Comparison of ENCODE assay signal across 9 cellular contexts in the genomic region with DNA sequence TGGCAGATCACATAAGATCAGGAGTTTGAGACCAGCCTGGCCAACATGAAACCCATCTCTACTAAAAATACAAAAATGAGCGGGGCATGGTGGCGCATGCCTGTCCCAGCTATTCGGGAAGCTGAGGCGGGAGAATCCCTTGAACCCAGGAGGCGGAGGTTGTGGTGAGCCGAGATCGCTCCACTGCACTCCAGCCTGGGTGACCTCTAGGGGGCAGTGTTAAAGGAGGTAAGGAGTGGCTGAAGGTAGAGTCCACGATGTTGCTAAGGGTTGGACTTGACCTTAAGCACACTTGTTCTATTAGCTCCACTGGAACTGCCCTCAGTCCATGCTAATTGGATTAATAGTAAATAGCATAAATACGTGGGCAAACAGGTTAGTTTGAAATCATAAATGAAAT.
A peak's percentile ranks its signal among the peaks of the same experiment; 100 is the strongest.
DNase-seq lines count a peak whose midpoint lies in the region; ATAC-seq, FAIRE-seq and TF ChIP-seq lines count a peak whose summit lies in the region.
"Had no signal": no experiment of that assay in that cellular context is flagged by ENCODE, and none has a peak within 500 bp of the region (broad histone marks: within the 10 kb centered on the region; RNA-seq: fewer than 3 reads in every experiment).

No MANE protein-coding gene starts in this region.

- no peaks in the 10 kb centered on the region for H3K9me3 ChIP-seq in HepG2 (ENCODE audit: low read length)
- H3K9me3 ChIP-seq in right lobe of liver = no peaks in the 10 kb centered on the region
- H3K9me3 ChIP-seq in adrenal gland (replicated peaks in 1 of 3) = no peaks in the 10 kb centered on the region
- H3K9me3 ChIP-seq: Peyer's patch had no signal

- WGBS in HepG2 (ENCODE audit: low lambda C conversion rate) = 54% methylated on average over 9 of the region's 9 CpGs
- 49% methylated on average over 9 of the region's 9 CpGs for WGBS in right lobe of liver (ENCODE audit: insufficient coverage, low coverage, low lambda C conversion rate, missing lambda C conversion rate)
- WGBS in lower leg skin, 2 donors = 67 to 71% methylated on average over 9 of the region's 9 CpGs
- WGBS in adrenal gland, 4 donors = 60 to 73% (median 65%) methylated on average over 9 of the region's 9 CpGs

- no peaks in the 10 kb centered on the region for H3K36me3 Mint-ChIP-seq in endothelial cell (ENCODE audit: low read depth, unreplicated experiment)

- H3K4me3 ChIP-seq in HepG2 (replicated peaks in 1 of 3; ENCODE audit: insufficient read depth in 1 of 3, low read depth in 2 of 3, low read length in 3 of 3) (no peak overlapping the region), right lobe of liver (no peak overlapping the region), lower leg skin (ENCODE audit: low read depth, poor library complexity, severe bottlenecking) (no peak overlapping the region), adrenal gland (no peak overlapping the region)
- H3K4me3 ChIP-seq: Peyer's patch had no signal

- no peaks in the 10 kb centered on the region for H3K79me2 ChIP-seq in HepG2 (ENCODE audit: insufficient read depth, low read length)

- H3K4me1 ChIP-seq in HepG2 (ENCODE audit: insufficient read depth, low read length) (no peaks in the 10 kb centered on the region), right lobe of liver (no peaks in the 10 kb centered on the region), adrenal gland (replicated peaks in 1 of 2) (no peaks in the 10 kb centered on the region)
- H3K4me1 ChIP-seq: Peyer's patch had no signal

- in situ Hi-C loops in HepG2 (cut with HindIII; ENCODE audit: extremely low pct_ligation_motif_present, low pct_unique_long_range_greater_than_20kb) = no loop called here

- TF ChIP-seq CTCF in HepG2 (CRISPR knock-in tag; IDR thresholded peaks at IDR 0.05) (peak; percentile 50), right lobe of liver (IDR thresholded peaks at IDR 0.05) (peak in 1 of 4 donors; percentile 32), endothelial cell (IDR thresholded peaks at IDR 0.05; ENCODE audit: unreplicated experiment) (no peak), lower leg skin (IDR thresholded peaks at IDR 0.05) (no peak), adrenal gland (IDR thresholded peaks at IDR 0.05) (no peak)

- H2AFZ ChIP-seq in HepG2 (ENCODE audit: low read length) = no peak overlapping the region

- no peaks in the 10 kb centered on the region for H3K9me3 Mint-ChIP-seq in endothelial cell (ENCODE audit: unreplicated experiment)

- ATAC-seq in HepG2 (peak; percentile 46; the same call in 1 of the 3 replicates), right lobe of liver (no peak), GM21526 (IDR thresholded peaks at IDR 0.05; ENCODE audit: low FRiP score, unreplicated experiment) (no peak)

- H3K27ac Mint-ChIP-seq in endothelial cell (ENCODE audit: unreplicated experiment) = no peak overlapping the region

- intact Hi-C loops in HepG2 (cut with micrococcal nuclease; ENCODE audit: unreplicated experiment) = loop anchor here (10.0 kb wide), 1 partner anchor 571 kb away; no protein-coding TSS in a partner anchor
- intact Hi-C loops in right lobe of liver (cut with DNase I) = no loop called here
- intact Hi-C loops in lower leg skin (cut with DNase I; ENCODE audit: low total_unique reads) = no loop called here
- intact Hi-C loops in adrenal gland (cut with DNase I) = no loop called here

- no peaks in the 10 kb centered on the region for H3K27me3 Mint-ChIP-seq in endothelial cell (ENCODE audit: unreplicated experiment)

- no peak overlapping the region for H3K4me3 Mint-ChIP-seq in endothelial cell (ENCODE audit: unreplicated experiment)

- H3K36me3 ChIP-seq in HepG2 (replicated peaks in 1 of 2; ENCODE audit: control insufficient read depth in 1 of 2, insufficient read depth in 2 of 2, low read length in 2 of 2) = no peaks in the 10 kb centered on the region
- no peaks in the 10 kb centered on the region for H3K36me3 ChIP-seq in right lobe of liver
- H3K36me3 ChIP-seq in adrenal gland (replicated peaks in 1 of 2) = no peaks in the 10 kb centered on the region
- H3K36me3 ChIP-seq: Peyer's patch had no signal

- FAIRE-seq in HepG2 (lab: Jason Lieb, UNC) = no peak

- peak; percentile 4 for DNase-seq in HepG2 (ENCODE audit: low spot score)
- DNase-seq in right lobe of liver = no peak
- DNase-seq in NAMALWA (ENCODE audit: low spot score) = peak; percentile 16
- peak; percentile 22 for DNase-seq in endothelial cell (ENCODE audit: low spot score)
- no peak for DNase-seq in A172 (ENCODE audit: low spot score)
- no peak for DNase-seq in lower leg skin (ENCODE audit: low spot score in 2 of 2)
- no peak for DNase-seq in adrenal gland
- DNase-seq: Peyer's patch had no signal

- TF ChIP-seq EP300 in HepG2 (IDR thresholded peaks at IDR 0.05; ENCODE audit: low read depth in 2 of 2, low read length in 2 of 2) (no peak), HepG2 (CRISPR knock-in tag; IDR thresholded peaks at IDR 0.05; ENCODE audit: borderline replicate concordance) (no peak)

- POLR2A ChIA-PET in HepG2 (lab: Yijun Ruan, JAX) = no interaction called here

- H3K27me3 ChIP-seq in HepG2 (ENCODE audit: control insufficient read depth in 1 of 2, insufficient read depth in 2 of 2, low read length in 2 of 2) = peaks cover 2 to 9% of the 10 kb centered on the region in 2 experiments; a peak in 3 of 5 replicates
- no peaks in the 10 kb centered on the region for H3K27me3 ChIP-seq in right lobe of liver
- no peaks in the 10 kb centered on the region for H3K27me3 ChIP-seq in adrenal gland
- H3K27me3 ChIP-seq: Peyer's patch had no signal

- TF ChIP-seq POLR2A in HepG2 (IDR thresholded peaks at IDR 0.05; ENCODE audit: insufficient read depth in 1 of 2, low read depth in 2 of 2, low read length in 2 of 2) = no peak
- TF ChIP-seq POLR2A in right lobe of liver (IDR thresholded peaks at IDR 0.05) = no peak
- TF ChIP-seq POLR2A in lower leg skin (IDR thresholded peaks at IDR 0.05) = no peak
- no peak for TF ChIP-seq POLR2A in adrenal gland (IDR thresholded peaks at IDR 0.05)

- no peak for TF ChIP-seq RAD21 in HepG2 (CRISPR knock-in tag; IDR thresholded peaks at IDR 0.05)

- no peaks in the 10 kb centered on the region for H4K20me1 ChIP-seq in HepG2 (ENCODE audit: insufficient read depth, low read length)

- H3K9ac ChIP-seq in HepG2 (ENCODE audit: insufficient read depth, low read depth, low read length) = no peak overlapping the region

- CTCF ChIA-PET in HepG2 (lab: Yijun Ruan, JAX; ENCODE audit: low intra/inter-chr PET ratio, low total read pairs) = no interaction called here

- no peak overlapping the region for H3K27ac ChIP-seq in HepG2 (ENCODE audit: extremely low read length, insufficient read depth, low read length)
- no peak overlapping the region for H3K27ac ChIP-seq in right lobe of liver
- no peak overlapping the region for H3K27ac ChIP-seq in adrenal gland
- H3K27ac ChIP-seq: Peyer's patch had no signal

- H3K4me2 ChIP-seq in HepG2 (ENCODE audit: low read depth, low read length) = no peak overlapping the region

- no TSS peak for BruUV-seq in HepG2 (replicated peaks; lab: Mats Ljungman, UMichigan)

- H3K4me1 Mint-ChIP-seq in endothelial cell (ENCODE audit: unreplicated experiment) = no peaks in the 10 kb centered on the region

TF ChIP-seq in HepG2, 621 proteins besides CTCF, POLR2A, EP300 and RAD21:
- TF ChIP-seq TEAD2 (CRISPR knock-in tag; IDR thresholded peaks at IDR 0.05) = no peak
- no peak for TF ChIP-seq SETDB1 (CRISPR knock-in tag; IDR thresholded peaks at IDR 0.05; ENCODE audit: borderline replicate concordance)

Comparison
In these comparisons a context has a peak if more than half of its experiments do, and no peak if none do; other contexts are left out.
1. DNase-seq: peak in HepG2 (single experiment), NAMALWA (single experiment) and endothelial cell (single experiment); none in right lobe of liver (0 of 3), A172 (single experiment), lower leg skin (0 of 2) and adrenal gland (0 of 7).